Comparison of ENCODE assay signal across 8 cellular contexts in genomic region chr1:68495532-68495931, GRCh38. TPM values are rescaled to one million over a fixed set of nuclear protein-coding genes. Genes with fewer than 3 reads are reported as not detected.
A peak's percentile ranks its signal among the peaks of the same experiment; 100 is the strongest.
DNase-seq lines count a peak whose midpoint lies in the region; ATAC-seq and TF ChIP-seq lines count a peak whose summit lies in the region.

No MANE protein-coding gene starts in this region.

- H3K27ac ChIP-seq in BLaER1 (no peak overlapping the region), GM23338 (ENCODE audit: low read depth) (no peak overlapping the region), SK-N-MC (no peak overlapping the region), hepatocyte (no peak overlapping the region), upper lobe of right lung (no peak overlapping the region)

- H4K20me1 ChIP-seq in BLaER1 (no peaks in the 10 kb centered on the region), GM23338 (replicated peaks; ENCODE audit: insufficient read depth) (no peaks in the 10 kb centered on the region), hepatocyte (ENCODE audit: insufficient read depth, poor library complexity, severe bottlenecking) (no peaks in the 10 kb centered on the region)

- no peaks in the 10 kb centered on the region for H3K9me3 Mint-ChIP-seq in GM23338

- H3K9me3 ChIP-seq in BLaER1, result no peaks in the 10 kb centered on the region
- no peaks in the 10 kb centered on the region for H3K9me3 ChIP-seq in SK-N-MC (ENCODE audit: low read depth, low read length)
- H3K9me3 ChIP-seq in hepatocyte (ENCODE audit: low read depth), result no peaks in the 10 kb centered on the region
- no peaks in the 10 kb centered on the region for H3K9me3 ChIP-seq in upper lobe of right lung

- peak overlapping the region; percentile 96 for H3K4me3 Mint-ChIP-seq in GM23338

- H3K27me3 ChIP-seq in BLaER1 (no peaks in the 10 kb centered on the region), GM23338 (ENCODE audit: insufficient read depth) (no peaks in the 10 kb centered on the region), hepatocyte (no peaks in the 10 kb centered on the region), upper lobe of right lung (no peaks in the 10 kb centered on the region)

- H3K27ac Mint-ChIP-seq in GM23338, result 0 out of 2 replicates have a peak overlapping the region, but pooled peaks have one; percentile 15

- peaks cover 24% of the 10 kb centered on the region for H3K4me1 Mint-ChIP-seq in GM23338

- ATAC-seq in GM23338 (no peak), upper lobe of right lung (no peak), HG03045 (IDR thresholded peaks at IDR 0.05; ENCODE audit: unreplicated experiment) (no peak)

- H3K4me3 ChIP-seq in BLaER1 (peak overlapping the region; percentile 93), GM23338 (peak overlapping the region; percentile 89), SK-N-MC (peak overlapping the region; percentile 94), hepatocyte (no peak overlapping the region), upper lobe of right lung (no peak overlapping the region)

- DNase-seq in GM23338 (ENCODE audit: low spot score), result no peak
- no peak for DNase-seq in SK-N-MC (ENCODE audit: low read depth, low spot score)
- DNase-seq in hepatocyte (ENCODE audit: low spot score), result peak; percentile 23
- DNase-seq in upper lobe of right lung, result no peak
- DNase-seq in ureter (ENCODE audit: low spot score), result no peak
- no peak for DNase-seq in activated naive CD4-positive, alpha-beta T cell (lab: John Stamatoyannopoulos, UW)

- no peaks in the 10 kb centered on the region for H3K9me2 ChIP-seq in GM23338 (ENCODE audit: insufficient read depth)
- no peaks in the 10 kb centered on the region for H3K9me2 ChIP-seq in hepatocyte (replicated peaks; ENCODE audit: insufficient read depth)

- no peak for TF ChIP-seq CTCF in GM23338 (conservative IDR thresholded peaks at IDR 0.05; ENCODE audit: low read depth in 2 of 2)
- no peak for TF ChIP-seq CTCF in hepatocyte (IDR thresholded peaks at IDR 0.05; ENCODE audit: poor library complexity)
- TF ChIP-seq CTCF in upper lobe of right lung (IDR thresholded peaks at IDR 0.05), result no peak

- H3K9ac ChIP-seq in BLaER1, result peak overlapping the region; percentile 92; the same call in 1 of the 2 replicates
- H3K9ac ChIP-seq in SK-N-MC (ENCODE audit: insufficient read length), result peak overlapping the region; percentile 97

- H2AFZ ChIP-seq in GM23338 (no peak overlapping the region), hepatocyte (peak overlapping the region; percentile 89)

- H3K4me2 ChIP-seq in BLaER1, result peak overlapping the region; percentile 93
- H3K4me2 ChIP-seq in GM23338, result peak overlapping the region; percentile 91
- peak overlapping the region; percentile 95 for H3K4me2 ChIP-seq in hepatocyte

- H3K27me3 Mint-ChIP-seq in GM23338 (ENCODE audit: insufficient read depth, low read depth, poor library complexity), result peaks cover 4% of the 10 kb centered on the region

- 51% methylated on average over 3 of the region's 3 CpGs for WGBS in hepatocyte (ENCODE audit: low lambda C conversion rate, missing lambda C conversion rate)

- H3K36me3 ChIP-seq in BLaER1 (peaks cover 31% of the 10 kb centered on the region), GM23338 (ENCODE audit: insufficient read depth) (peaks cover 16% of the 10 kb centered on the region), SK-N-MC (ENCODE audit: insufficient read depth, low read length) (peaks cover 43% of the 10 kb centered on the region), hepatocyte (replicated peaks; ENCODE audit: insufficient read depth, low read depth) (no peaks in the 10 kb centered on the region), upper lobe of right lung (no peaks in the 10 kb centered on the region)

- H3K36me3 Mint-ChIP-seq in GM23338 (ENCODE audit: low read depth), result peaks cover 28% of the 10 kb centered on the region

- H3K4me1 ChIP-seq in BLaER1 (peaks cover 37% of the 10 kb centered on the region), GM23338 (ENCODE audit: insufficient read depth) (peaks cover 11% of the 10 kb centered on the region), hepatocyte (ENCODE audit: insufficient read depth) (peaks cover 8% of the 10 kb centered on the region), upper lobe of right lung (peaks cover 13% of the 10 kb centered on the region)

- intact Hi-C loops in upper lobe of right lung (cut with DNase I), result no loop called here

- no peaks in the 10 kb centered on the region for H3F3A ChIP-seq in GM23338 (replicated peaks; ENCODE audit: low read depth)

- H3K79me2 ChIP-seq in GM23338 (replicated peaks; ENCODE audit: insufficient read depth) (peaks cover 57% of the 10 kb centered on the region), hepatocyte (peaks cover 17% of the 10 kb centered on the region)

TF ChIP-seq in GM23338, 12 proteins besides CTCF, POLR2A, EP300 and RAD21:
- TF ChIP-seq ZNF114 (CRISPR knock-in tag; IDR thresholded peaks at IDR 0.05), result no peak

RNA-seq across cellular contexts. Expression of gene DEPDC1, which starts 1.4 kb away (rescaled TPM):
- total RNA-seq in GM23338 (2014; rRNA removed; shearing (Covaris generic)), result 42.9 and 47.0 TPM in 2 replicates
- polyA plus RNA-seq in GM23338 (2016; fragmentation: Nextera tagmentation; extraction: Ambion mirVana) (16.5 and 30.0 TPM in 2 replicates), hepatocyte (2.1 and 2.9 TPM in 2 replicates)
- total RNA-seq in hepatocyte (4.0 and 5.0 TPM in 2 replicates), upper lobe of right lung (0.17 TPM), ureter (0.21 TPM)

RNA-seq across cellular contexts. Expression of gene RPE65, which starts 45.8 kb away (rescaled TPM):
- total RNA-seq in GM23338 (2014; rRNA removed; shearing (Covaris generic)), result not detected in 2 replicates
- polyA plus RNA-seq in GM23338 (2016; fragmentation: Nextera tagmentation; extraction: Ambion mirVana) (not detected in 2 replicates), hepatocyte (0.39 TPM in 1 of 2 replicates, not detected in the other)
- total RNA-seq in hepatocyte (0.32 and 0.70 TPM in 2 replicates), upper lobe of right lung (not detected), ureter (not detected)

Comparison
In these comparisons a context has a peak if more than half of its experiments do, and no peak if none do; other contexts are left out.
1. H3K4me3 ChIP-seq: peak in BLaER1 (single experiment), GM23338 (single experiment) and SK-N-MC (single experiment); none in hepatocyte (single experiment) and upper lobe of right lung (single experiment).
2. Peak in every context shown above with its lines, with median percentiles within 50 percentile points of each other: H3K4me2 ChIP-seq.